ENCODE assay signal across 30 cellular contexts in the genomic region with DNA sequence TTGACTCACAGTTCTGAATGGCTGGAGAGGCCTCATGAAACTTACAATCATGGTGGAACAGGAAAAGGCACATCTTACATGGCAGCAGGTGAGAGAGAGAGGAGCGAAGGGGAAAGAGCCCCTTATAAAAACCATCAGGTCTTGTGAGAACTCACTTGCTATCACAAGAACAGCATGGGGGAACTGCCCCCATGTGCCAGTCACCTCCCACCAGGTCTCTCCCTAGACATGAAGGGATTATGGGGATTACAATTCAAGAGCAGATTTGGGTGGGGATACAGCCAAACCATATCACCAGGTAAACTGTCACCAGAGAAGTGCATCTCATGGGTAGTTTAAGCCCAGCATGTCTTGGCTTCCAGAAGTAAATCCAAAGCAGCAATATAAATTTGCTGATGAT.
"Had no signal": no experiment of that assay in that cellular context is flagged by ENCODE, and none has a peak within 500 bp of the region (broad histone marks: within the 10 kb centered on the region; RNA-seq: fewer than 3 reads in every experiment).

No MANE protein-coding gene starts in this region.

- H3K4me3 ChIP-seq: ovary, psoas muscle, right lobe of liver, sigmoid colon, suprapubic skin, testis, tibial artery, transverse colon, upper lobe of right lung, uterus had no signal

- H3K27me3 ChIP-seq: ovary, right lobe of liver, sigmoid colon, suprapubic skin, testis, tibial artery, transverse colon, upper lobe of right lung, uterus had no signal

- FAIRE-seq: small intestine had no signal

- H2AFZ ChIP-seq: parathyroid adenoma had no signal

- H3K27ac ChIP-seq: ovary, parathyroid adenoma, psoas muscle, right lobe of liver, sigmoid colon, suprapubic skin, testis, tibial artery, transverse colon, upper lobe of right lung, uterus had no signal

- H3K27me3 Mint-ChIP-seq: naive thymus-derived CD8-positive, alpha-beta T cell; progenitor cell of endocrine pancreas; stimulated activated naive CD8-positive, alpha-beta T cell treated with anti-CD3 and anti-CD28 coated beads, Interleukin-15, amount 100 ng/mL, for 72 hours had no signal

- DNase-seq: naive thymus-derived CD8-positive, alpha-beta T cell; nephron progenitor cell; occipital lobe; ovary; posterior cingulate gyrus; psoas muscle; right cardiac atrium; right lobe of liver; sigmoid colon; small intestine; stimulated activated CD4-positive, alpha-beta T cell treated with anti-CD3 and anti-CD28 coated beads, Interleukin-15, amount 100 ng/mL, for 24 hours; stimulated activated CD4-positive, alpha-beta T cell treated with anti-CD3 and anti-CD28 coated beads, Interleukin-2, amount 100 ng/mL, for 24 hours; stimulated activated CD4-positive, alpha-beta T cell treated with anti-CD3 and anti-CD28 coated beads, Interleukin-2, amount 100 ng/mL, for 48 hours; stimulated activated CD4-positive, alpha-beta T cell treated with anti-CD3 and anti-CD28 coated beads, Interleukin-4, amount 100 ng/mL, for 24 hours; stimulated activated naive CD4-positive, alpha-beta T cell; stimulated activated naive CD8-positive, alpha-beta T cell treated with anti-CD3 and anti-CD28 coated beads, Interleukin-15, amount 100 ng/mL, for 72 hours; stimulated activated naive CD8-positive, alpha-beta T cell treated with anti-CD3 and anti-CD28 coated beads, Interleukin-15, Interleukin-2, amounts not matched to agents 100 U/mL and 50 U/mL, for 24 hours; substantia nigra; testis; tibial artery; transverse colon; upper lobe of right lung; uterus had no signal

- H3K79me2 ChIP-seq: parathyroid adenoma had no signal

- H3K9me3 Mint-ChIP-seq: natural killer cell treated with Interleukin-12 subunit alpha and Interleukin-12 subunit beta and Interleukin-15 and Interleukin-18, amount 100 ng/mL, for 72 hours; neural crest cell; stimulated activated effector memory CD8-positive, alpha-beta T cell treated with anti-CD3 and anti-CD28 coated beads, Interleukin-12 subunit alpha, Interleukin-12 subunit beta, amount 100 ng/mL, for 72 hours; type B pancreatic cell had no signal

- ATAC-seq: naive thymus-derived CD8-positive, alpha-beta T cell; natural killer cell treated with Interleukin-12 subunit alpha and Interleukin-12 subunit beta and Interleukin-15 and Interleukin-18, amount 100 ng/mL, for 72 hours; psoas muscle; right cardiac atrium; stimulated activated effector memory CD8-positive, alpha-beta T cell treated with anti-CD3 and anti-CD28 coated beads, Interleukin-12 subunit alpha, Interleukin-12 subunit beta, amount 100 ng/mL, for 72 hours; stimulated activated naive CD8-positive, alpha-beta T cell treated with anti-CD3 and anti-CD28 coated beads, Interleukin-15, amount 100 ng/mL, for 72 hours; stimulated activated naive CD8-positive, alpha-beta T cell treated with anti-CD3 and anti-CD28 coated beads, Interleukin-15, Interleukin-2, amounts not matched to agents 100 U/mL and 50 U/mL, for 24 hours; upper lobe of right lung had no signal

- H3K9me3 ChIP-seq: ovary, psoas muscle, right lobe of liver, sigmoid colon, suprapubic skin, testis, tibial artery, transverse colon, upper lobe of right lung, uterus had no signal

- H3K36me3 Mint-ChIP-seq: naive thymus-derived CD8-positive, alpha-beta T cell; natural killer cell treated with Interleukin-12 subunit alpha and Interleukin-12 subunit beta and Interleukin-15 and Interleukin-18, amount 100 ng/mL, for 72 hours; stimulated activated effector memory CD8-positive, alpha-beta T cell treated with anti-CD3 and anti-CD28 coated beads, Interleukin-12 subunit alpha, Interleukin-12 subunit beta, amount 100 ng/mL, for 72 hours; type B pancreatic cell had no signal

- H3K9ac ChIP-seq: parathyroid adenoma had no signal

- H3K36me3 ChIP-seq: ovary, right lobe of liver, sigmoid colon, suprapubic skin, tibial artery, transverse colon, upper lobe of right lung, uterus had no signal

- H3K27ac Mint-ChIP-seq: naive thymus-derived CD8-positive, alpha-beta T cell; natural killer cell treated with Interleukin-12 subunit alpha and Interleukin-12 subunit beta and Interleukin-15 and Interleukin-18, amount 100 ng/mL, for 72 hours; nephron progenitor cell; progenitor cell of endocrine pancreas; stimulated activated effector memory CD8-positive, alpha-beta T cell treated with anti-CD3 and anti-CD28 coated beads, Interleukin-12 subunit alpha, Interleukin-12 subunit beta, amount 100 ng/mL, for 72 hours; stimulated activated naive CD8-positive, alpha-beta T cell treated with anti-CD3 and anti-CD28 coated beads, Interleukin-15, amount 100 ng/mL, for 72 hours; type B pancreatic cell had no signal

- H3K4me3 Mint-ChIP-seq: naive thymus-derived CD8-positive, alpha-beta T cell; natural killer cell treated with Interleukin-12 subunit alpha and Interleukin-12 subunit beta and Interleukin-15 and Interleukin-18, amount 100 ng/mL, for 72 hours; nephron progenitor cell; neural crest cell; stimulated activated effector memory CD8-positive, alpha-beta T cell treated with anti-CD3 and anti-CD28 coated beads, Interleukin-12 subunit alpha, Interleukin-12 subunit beta, amount 100 ng/mL, for 72 hours; stimulated activated naive CD8-positive, alpha-beta T cell treated with anti-CD3 and anti-CD28 coated beads, Interleukin-15, amount 100 ng/mL, for 72 hours; type B pancreatic cell had no signal

- H3K4me1 ChIP-seq: parathyroid adenoma, psoas muscle, sigmoid colon, suprapubic skin, tibial artery, transverse colon, upper lobe of right lung, uterus had no signal

- H3K4me1 Mint-ChIP-seq: neural crest cell; stimulated activated effector memory CD8-positive, alpha-beta T cell treated with anti-CD3 and anti-CD28 coated beads, Interleukin-12 subunit alpha, Interleukin-12 subunit beta, amount 100 ng/mL, for 72 hours had no signal
